Comparison of ENCODE assay signal across 8 cellular contexts in genomic region chr6:29753309-29753644, GRCh38. TPM values are rescaled to one million over a fixed set of nuclear protein-coding genes. Genes with fewer than 3 reads are reported as not detected.
DNase-seq lines count a peak whose midpoint lies in the region; ATAC-seq, FAIRE-seq and TF ChIP-seq lines count a peak whose summit lies in the region.

No MANE protein-coding gene starts in this region.

- no peak for ATAC-seq in activated naive CD8-positive, alpha-beta T cell treated with anti-CD3 and anti-CD28 coated beads, Interleukin-2, amount 50 U/mL, for 24 hours

- H3K4me3 ChIP-seq in kidney (ENCODE audit: low read length in 2 of 2) (peak overlapping the region; percentile 81 to 84), testis (peak overlapping the region; percentile 57 to 76)

- POLR2A ChIA-PET in activated CD4-positive, alpha-beta T cell treated with anti-CD3 and anti-CD28 coated beads, Interleukin-2, amount 10 ng/mL, durations not matched to agents 7 days and 5 days (lab: Charles Lee), result interaction anchor here (1.2 kb wide), 1 partner anchor 99 kb away, joined by 3 read pairs; no protein-coding TSS in a partner anchor

- no peaks in the 10 kb centered on the region for H3K9me3 ChIP-seq in kidney (ENCODE audit: control insufficient read depth in 1 of 2, low read length in 2 of 2)
- no peaks in the 10 kb centered on the region for H3K9me3 ChIP-seq in testis

- H3K27me3 ChIP-seq in testis, result no peaks in the 10 kb centered on the region

- WGBS in testis, 2 donors, result 20 to 23% methylated on average over 4 of the region's 4 CpGs

- H3K4me1 ChIP-seq in kidney (ENCODE audit: control insufficient read depth in 1 of 2, insufficient read depth in 1 of 2, low read depth in 1 of 2, low read length in 2 of 2) (peaks cover 5 to 7% of the 10 kb centered on the region in 2 donors), testis (peaks cover 10% of the 10 kb centered on the region)

- FAIRE-seq in kidney (lab: Jason Lieb, UNC), result no peak

- H3K9ac ChIP-seq in kidney (ENCODE audit: low read length in 2 of 2), result peak overlapping the region in 1 of 2 donors; percentile 77

- H3K27ac ChIP-seq in kidney (ENCODE audit: low read depth in 2 of 2, low read length in 2 of 2), result peak overlapping the region; percentile 86 to 93
- H3K27ac ChIP-seq in testis, result peak overlapping the region; percentile 91 to 93

- DNase-seq in activated CD4-positive, alpha-beta T cell treated with anti-CD3 and anti-CD28 coated beads, Interleukin-2, amount 10 ng/mL, durations not matched to agents 7 days and 5 days, result no peak
- no peak for DNase-seq in activated CD4-positive, alpha-beta T cell treated with anti-CD3 and anti-CD28 coated beads for 4 hours
- DNase-seq in activated naive CD8-positive, alpha-beta T cell treated with anti-CD3 and anti-CD28 coated beads, Interleukin-2, amount 50 U/mL, for 24 hours, result no peak
- DNase-seq in kidney (no peak), testis (no peak), NCI-H2107 (lab: John Stamatoyannopoulos, UW) (no peak), SHP77 (lab: John Stamatoyannopoulos, UW) (no peak)
- DNase-seq in stimulated activated CD4-positive, alpha-beta T cell treated with anti-CD3 and anti-CD28 coated beads, Interleukin-4, amount 100 ng/mL, for 1 hour, result no peak

- peak overlapping the region; percentile 96 for H3K4me3 Mint-ChIP-seq in activated CD4-positive, alpha-beta T cell treated with anti-CD3 and anti-CD28 coated beads, Interleukin-2, amount 10 ng/mL, durations not matched to agents 7 days and 5 days
- H3K4me3 Mint-ChIP-seq in activated naive CD8-positive, alpha-beta T cell treated with anti-CD3 and anti-CD28 coated beads, Interleukin-2, amount 50 U/mL, for 24 hours, result peak overlapping the region; percentile 89

- CTCF ChIA-PET in activated CD4-positive, alpha-beta T cell treated with anti-CD3 and anti-CD28 coated beads, Interleukin-2, amount 10 ng/mL, durations not matched to agents 7 days and 5 days (lab: Charles Lee), result interaction anchor here (0.8 to 1.6 kb wide), 11 partner anchors 10 to 100 kb away, joined by 3 to 6 read pairs (median 3); no protein-coding TSS in a partner anchor

- TF ChIP-seq CTCF in kidney (IDR thresholded peaks at IDR 0.05; ENCODE audit: borderline replicate concordance, extremely low read depth, insufficient read depth), result no peak
- no peak for TF ChIP-seq CTCF in testis (IDR thresholded peaks at IDR 0.05)

- no peaks in the 10 kb centered on the region for H3K36me3 ChIP-seq in kidney (ENCODE audit: control insufficient read depth in 1 of 2, insufficient read depth in 2 of 2, low read length in 2 of 2)
- H3K36me3 ChIP-seq in testis (ENCODE audit: low read depth, missing control alignments), result no peaks in the 10 kb centered on the region

- H3K27ac Mint-ChIP-seq in activated CD4-positive, alpha-beta T cell treated with anti-CD3 and anti-CD28 coated beads, Interleukin-2, amount 10 ng/mL, durations not matched to agents 7 days and 5 days, result peak overlapping the region; percentile 96
- peak overlapping the region; percentile 52 for H3K27ac Mint-ChIP-seq in activated naive CD8-positive, alpha-beta T cell treated with anti-CD3 and anti-CD28 coated beads, Interleukin-2, amount 50 U/mL, for 24 hours

- peaks cover 11% of the 10 kb centered on the region for H3K36me3 Mint-ChIP-seq in activated CD4-positive, alpha-beta T cell treated with anti-CD3 and anti-CD28 coated beads, Interleukin-2, amount 10 ng/mL, durations not matched to agents 7 days and 5 days (ENCODE audit: low read depth)
- H3K36me3 Mint-ChIP-seq in activated naive CD8-positive, alpha-beta T cell treated with anti-CD3 and anti-CD28 coated beads, Interleukin-2, amount 50 U/mL, for 24 hours (ENCODE audit: low read depth), result no peaks in the 10 kb centered on the region

- no peaks in the 10 kb centered on the region for H3K27me3 Mint-ChIP-seq in activated CD4-positive, alpha-beta T cell treated with anti-CD3 and anti-CD28 coated beads, Interleukin-2, amount 10 ng/mL, durations not matched to agents 7 days and 5 days
- H3K27me3 Mint-ChIP-seq in activated naive CD8-positive, alpha-beta T cell treated with anti-CD3 and anti-CD28 coated beads, Interleukin-2, amount 50 U/mL, for 24 hours, result peaks cover 4% of the 10 kb centered on the region

- peaks cover 52% of the 10 kb centered on the region for H3K4me1 Mint-ChIP-seq in activated CD4-positive, alpha-beta T cell treated with anti-CD3 and anti-CD28 coated beads, Interleukin-2, amount 10 ng/mL, durations not matched to agents 7 days and 5 days
- H3K4me1 Mint-ChIP-seq in activated naive CD8-positive, alpha-beta T cell treated with anti-CD3 and anti-CD28 coated beads, Interleukin-2, amount 50 U/mL, for 24 hours, result peaks cover 22% of the 10 kb centered on the region

- TF ChIP-seq POLR2A in testis (IDR thresholded peaks at IDR 0.05), result no peak

- intact Hi-C loops in kidney (cut with DNase I) (no loop called here), testis (cut with DNase I; ENCODE audit: low total_unique reads) (no loop called here)

- no peaks in the 10 kb centered on the region for H3K9me3 Mint-ChIP-seq in activated CD4-positive, alpha-beta T cell treated with anti-CD3 and anti-CD28 coated beads, Interleukin-2, amount 10 ng/mL, durations not matched to agents 7 days and 5 days
- H3K9me3 Mint-ChIP-seq in activated naive CD8-positive, alpha-beta T cell treated with anti-CD3 and anti-CD28 coated beads, Interleukin-2, amount 50 U/mL, for 24 hours, result no peaks in the 10 kb centered on the region

RNA-seq across cellular contexts. Expression of gene HLA-F, which starts 30.0 kb away (rescaled TPM):
- 100 to 1,000 TPM; 315 to 372 TPM for total RNA-seq in activated CD4-positive, alpha-beta T cell treated with anti-CD3 and anti-CD28 coated beads, Interleukin-2, amount 10 ng/mL, durations not matched to agents 7 days and 5 days
- total RNA-seq in kidney, result 87.8 TPM
- polyA plus RNA-seq in kidney (ENCODE audit: insufficient read depth, low read depth, low replicate concordance), result 52.1 TPM
- total RNA-seq in testis, result 10 to 100 TPM; 25.3 to 28.1 TPM
- 51.1 TPM for polyA plus RNA-seq in testis (ENCODE audit: insufficient read depth, low read depth, low replicate concordance)
